36 cellular contexts compared by ENCODE assay signal in genomic region chr15:69777356-69777755, GRCh38.
"Had no signal": no experiment of that assay in that cellular context is flagged by ENCODE, and none has a peak within 500 bp of the region (broad histone marks: within the 10 kb centered on the region; RNA-seq: fewer than 3 reads in every experiment).

No MANE protein-coding gene starts in this region.

- H3K36me3 ChIP-seq: ascending aorta, cardiac muscle cell had no signal

- DNase-seq: activated CD4-positive, alpha-beta memory T cell treated with anti-CD3 and anti-CD28 coated beads, Interleukin-2, amount 10 ng/mL, durations not matched to agents 7 days and 5 days; activated CD4-positive, alpha-beta T cell treated with anti-CD3 and anti-CD28 coated beads for 1 hour; activated CD4-positive, alpha-beta T cell treated with anti-CD3 and anti-CD28 coated beads for 36 hours; activated CD4-positive, alpha-beta T cell treated with anti-CD3 and anti-CD28 coated beads for 48 hours; activated CD4-positive, alpha-beta T cell treated with anti-CD3 and anti-CD28 coated beads, Interleukin-2, amount 10 ng/mL, durations not matched to agents 7 days and 5 days; activated CD4-positive, alpha-beta T cell treated with anti-CD3 and anti-CD28 coated beads, Interleukin-2, amount 50 U/mL, for 48 hours; activated CD4-positive, CD25-positive, alpha-beta regulatory T cell; activated CD8-positive, alpha-beta memory T cell treated with anti-CD3 and anti-CD28 coated beads for 24 hours; activated CD8-positive, alpha-beta memory T cell treated with anti-CD3 and anti-CD28 coated beads, Interleukin-2, amount 10 ng/mL, durations not matched to agents 7 days and 5 days; activated CD8-positive, alpha-beta memory T cell treated with anti-CD3 and anti-CD28 coated beads, Interleukin-2, amount 50 U/mL, for 48 hours; activated CD8-positive, alpha-beta T cell treated with anti-CD3 and anti-CD28 coated beads, Interleukin-2, amount 10 ng/mL, durations not matched to agents 7 days and 5 days; activated effector memory CD4-positive, alpha-beta T cell treated with Interleukin-2 at 50 U/mL for 16 hours; activated gamma-delta T cell; activated naive CD4-positive, alpha-beta T cell treated with anti-CD3 and anti-CD28 coated beads for 36 hours; activated naive CD4-positive, alpha-beta T cell treated with anti-CD3 and anti-CD28 coated beads, Interleukin-2, amount 50 U/mL, for 16 hours; activated naive CD8-positive, alpha-beta T cell treated with anti-CD3 and anti-CD28 coated beads, Interleukin-2, amount 10 ng/mL, durations not matched to agents 7 days and 5 days; activated naive CD8-positive, alpha-beta T cell treated with anti-CD3 and anti-CD28 coated beads, Interleukin-2, amount 50 U/mL, for 24 hours; activated T-cell treated with anti-CD3 and anti-CD28 coated beads, Interleukin-2, amount 50 U/mL, for 24 hours; activated T-cell treated with anti-CD3 and anti-CD28 coated beads, Interleukin-2, amount 50 U/mL, for 48 hours; amygdala; anterior cingulate cortex; caudate nucleus; cerebellar nuclear complex; T-helper 1 cell; T-helper 2 cell; T-helper 9 cell had no signal

- H3K4me3 ChIP-seq: ascending aorta, cardiac muscle cell had no signal

- H3K27me3 Mint-ChIP-seq: activated naive CD8-positive, alpha-beta T cell; central memory CD8-positive, alpha-beta T cell had no signal

- H3K36me3 Mint-ChIP-seq: brain had no signal

- H3K27me3 ChIP-seq: ascending aorta, cardiac muscle cell had no signal

- H3K9me3 Mint-ChIP-seq: activated naive CD8-positive, alpha-beta T cell treated with anti-CD3 and anti-CD28 coated beads, Interleukin-2, amount 50 U/mL, for 24 hours; central memory CD8-positive, alpha-beta T cell had no signal

- H3K4me1 ChIP-seq: ascending aorta had no signal

- H3K27ac ChIP-seq: ascending aorta, cardiac muscle cell, VCaP had no signal

- H3K4me3 Mint-ChIP-seq: activated CD4-positive, alpha-beta memory T cell treated with anti-CD3 and anti-CD28 coated beads, Interleukin-2, amount 10 ng/mL, durations not matched to agents 7 days and 5 days; activated CD4-positive, alpha-beta T cell treated with anti-CD3 and anti-CD28 coated beads for 36 hours; activated CD4-positive, alpha-beta T cell treated with anti-CD3 and anti-CD28 coated beads, Interleukin-2, amount 10 ng/mL, durations not matched to agents 7 days and 5 days; activated CD8-positive, alpha-beta memory T cell treated with anti-CD3 and anti-CD28 coated beads, Interleukin-2, amount 10 ng/mL, durations not matched to agents 7 days and 5 days; activated CD8-positive, alpha-beta T cell treated with anti-CD3 and anti-CD28 coated beads, Interleukin-2, amount 10 ng/mL, durations not matched to agents 7 days and 5 days; activated naive CD4-positive, alpha-beta T cell treated with anti-CD3 and anti-CD28 coated beads for 36 hours; activated naive CD8-positive, alpha-beta T cell; activated naive CD8-positive, alpha-beta T cell treated with anti-CD3 and anti-CD28 coated beads, Interleukin-2, amount 10 ng/mL, durations not matched to agents 7 days and 5 days; activated naive CD8-positive, alpha-beta T cell treated with anti-CD3 and anti-CD28 coated beads, Interleukin-2, amount 50 U/mL, for 24 hours; activated T-cell treated with anti-CD3 and anti-CD28 coated beads, Interleukin-2, amount 50 U/mL, for 24 hours; brain; central memory CD8-positive, alpha-beta T cell; T-helper 1 cell treated with Interleukin-12 subunit alpha and Interleukin-12 subunit beta and Interleukin-4 antibody, amounts not matched to agents 30 μg/mL and 1 μg/mL, for 36 hours; T-helper 2 cell treated with Interferon-gamma antibody and Interleukin-4, amounts not matched to agents 5 μg/mL and 100 μg/mL, for 36 hours had no signal

- H3K27ac Mint-ChIP-seq: activated CD4-positive, alpha-beta memory T cell treated with anti-CD3 and anti-CD28 coated beads, Interleukin-2, amount 10 ng/mL, durations not matched to agents 7 days and 5 days; activated CD4-positive, alpha-beta T cell treated with anti-CD3 and anti-CD28 coated beads for 36 hours; activated CD4-positive, alpha-beta T cell treated with anti-CD3 and anti-CD28 coated beads, Interleukin-2, amount 10 ng/mL, durations not matched to agents 7 days and 5 days; activated CD8-positive, alpha-beta memory T cell treated with anti-CD3 and anti-CD28 coated beads, Interleukin-2, amount 10 ng/mL, durations not matched to agents 7 days and 5 days; activated CD8-positive, alpha-beta T cell treated with anti-CD3 and anti-CD28 coated beads, Interleukin-2, amount 10 ng/mL, durations not matched to agents 7 days and 5 days; activated naive CD4-positive, alpha-beta T cell treated with anti-CD3 and anti-CD28 coated beads for 36 hours; activated naive CD8-positive, alpha-beta T cell; activated naive CD8-positive, alpha-beta T cell treated with anti-CD3 and anti-CD28 coated beads, Interleukin-2, amount 10 ng/mL, durations not matched to agents 7 days and 5 days; activated naive CD8-positive, alpha-beta T cell treated with anti-CD3 and anti-CD28 coated beads, Interleukin-2, amount 50 U/mL, for 24 hours; activated T-cell treated with anti-CD3 and anti-CD28 coated beads, Interleukin-2, amount 50 U/mL, for 24 hours; activated T-helper 2 cell treated with anti-CD3 and anti-CD28 coated beads, Interferon-gamma antibody, Interleukin-2, Interleukin-4, amounts not matched to agents 10 μg/mL and 5 μg/mL and 100 μg/mL, durations not matched to agents 14 hours and 24 hours and 36 hours; brain; T-helper 1 cell treated with Interleukin-12 subunit alpha and Interleukin-12 subunit beta and Interleukin-4 antibody, amounts not matched to agents 30 μg/mL and 1 μg/mL, for 36 hours; T-helper 2 cell treated with Interferon-gamma antibody and Interleukin-4, amounts not matched to agents 5 μg/mL and 100 μg/mL, for 36 hours had no signal

- ATAC-seq: activated CD4-positive, alpha-beta T cell treated with anti-CD3 and anti-CD28 coated beads for 36 hours; activated CD4-positive, CD25-positive, alpha-beta regulatory T cell treated with anti-CD3 and anti-CD28 coated beads, Interleukin-2, amount 50 U/mL, for 24 hours; activated CD8-positive, alpha-beta memory T cell treated with anti-CD3 and anti-CD28 coated beads, Interleukin-2, amount 10 ng/mL, durations not matched to agents 7 days and 5 days; activated CD8-positive, alpha-beta T cell treated with anti-CD3 and anti-CD28 coated beads, Interleukin-2, amount 10 ng/mL, durations not matched to agents 7 days and 5 days; activated naive CD8-positive, alpha-beta T cell treated with anti-CD3 and anti-CD28 coated beads, Interleukin-2, amount 50 U/mL, for 24 hours had no signal
